Comparison of ENCODE assay signal across 8 cellular contexts in the genomic region with DNA sequence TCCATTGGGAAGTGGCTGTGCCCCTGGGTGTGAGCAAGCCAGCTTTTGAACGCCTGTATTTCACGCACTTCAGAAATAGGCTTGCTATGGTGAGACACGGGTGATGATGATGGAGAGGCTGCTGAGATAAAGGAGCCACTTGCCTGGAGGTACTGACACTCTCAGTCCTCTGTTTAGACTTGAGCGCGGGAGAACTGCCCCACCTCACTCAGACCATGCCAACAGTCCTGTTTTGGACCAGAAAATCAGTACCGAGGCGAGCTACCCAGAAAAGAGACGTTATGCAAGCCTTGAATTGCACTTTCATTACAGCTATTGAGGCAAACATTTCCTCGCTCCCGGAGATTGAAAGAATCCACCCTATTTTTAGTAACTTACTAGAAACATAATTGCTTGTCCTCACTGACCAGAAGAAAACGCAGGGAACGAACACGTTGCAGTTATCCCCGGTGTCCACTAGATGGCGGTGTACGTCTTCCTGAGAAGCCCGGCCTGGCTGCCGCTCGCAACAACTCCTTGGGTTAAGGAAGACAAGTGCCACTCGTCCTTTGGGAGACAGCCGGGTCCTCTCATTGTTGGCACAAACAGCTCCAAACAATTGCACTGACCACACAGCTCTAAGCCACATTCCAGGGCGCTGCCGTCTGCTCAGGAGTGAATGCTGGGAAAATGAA.
DNase-seq lines count a peak whose midpoint lies in the region; ATAC-seq and TF ChIP-seq lines count a peak whose summit lies in the region.

No MANE protein-coding gene starts in this region.

- H3K4me1 ChIP-seq in GM23338 (ENCODE audit: insufficient read depth) = peaks cover 31% of the 10 kb centered on the region
- peaks cover 43% of the 10 kb centered on the region for H3K4me1 ChIP-seq in SJSA1 (replicated peaks)
- peaks cover 11% of the 10 kb centered on the region for H3K4me1 ChIP-seq in osteoblast (ENCODE audit: insufficient read depth, low read length)
- H3K4me1 ChIP-seq in thoracic aorta (ENCODE audit: control insufficient read depth in 1 of 2, low read depth in 2 of 2) = peaks cover 0 to 10% of the 10 kb centered on the region in 2 donors

- intact Hi-C loops in activated naive CD4-positive, alpha-beta T cell treated with anti-CD3 and anti-CD28 coated beads for 36 hours (cut with micrococcal nuclease) = loop anchor here (1.0 kb wide), 1 partner anchor 163 kb away; no protein-coding TSS in a partner anchor

- H3K27ac Mint-ChIP-seq in GM23338 = no peak overlapping the region
- no peak overlapping the region for H3K27ac Mint-ChIP-seq in activated naive CD4-positive, alpha-beta T cell treated with anti-CD3 and anti-CD28 coated beads for 36 hours

- H3K9me2 ChIP-seq in GM23338 (ENCODE audit: insufficient read depth) = no peaks in the 10 kb centered on the region

- no peaks in the 10 kb centered on the region for H3F3A ChIP-seq in GM23338 (replicated peaks; ENCODE audit: low read depth)

- H3K9me3 Mint-ChIP-seq in GM23338 = peaks cover 11% of the 10 kb centered on the region; the same call in 2 of the 3 replicates
- H3K9me3 Mint-ChIP-seq in activated naive CD4-positive, alpha-beta T cell treated with anti-CD3 and anti-CD28 coated beads for 36 hours = no peaks in the 10 kb centered on the region

- peaks cover 34% of the 10 kb centered on the region for H3K4me1 Mint-ChIP-seq in GM23338
- peaks cover 4% of the 10 kb centered on the region for H3K4me1 Mint-ChIP-seq in activated naive CD4-positive, alpha-beta T cell treated with anti-CD3 and anti-CD28 coated beads for 36 hours (ENCODE audit: low read depth)

- H3K4me3 Mint-ChIP-seq in GM23338 = peak overlapping the region; percentile 20; the same call in 1 of the 3 replicates
- no peak overlapping the region for H3K4me3 Mint-ChIP-seq in activated naive CD4-positive, alpha-beta T cell treated with anti-CD3 and anti-CD28 coated beads for 36 hours

- DNase-seq in DMS53 (lab: John Stamatoyannopoulos, UW) (peak; percentile 86), GM23338 (ENCODE audit: low spot score) (peak; percentile 94), LNCaP clone FGC (ENCODE audit: low read depth) (peak; percentile 56), SJSA1 (ENCODE audit: low read depth in 1 of 2, low spot score in 2 of 2) (peak; percentile 96 to 98), glomerular endothelial cell (ENCODE audit: extremely low read depth, low read depth, low spot score) (peak; percentile 65), osteoblast (ENCODE audit: insufficient read length, low spot score, missing footprints) (peak; percentile 98), thoracic aorta (ENCODE audit: low spot score) (peak; percentile 21)
- peak; percentile 79 for DNase-seq in activated naive CD4-positive, alpha-beta T cell treated with anti-CD3 and anti-CD28 coated beads for 36 hours

- CTCF ChIA-PET in activated naive CD4-positive, alpha-beta T cell treated with anti-CD3 and anti-CD28 coated beads for 36 hours (lab: Charles Lee) = interaction anchor here (0.6 to 1.5 kb wide), 11 partner anchors 8 to 1426 kb away, joined by 3 to 11 read pairs (median 3); no protein-coding TSS in a partner anchor

- H3K27me3 Mint-ChIP-seq in GM23338 (ENCODE audit: insufficient read depth, low read depth, poor library complexity) = peaks cover 5% of the 10 kb centered on the region
- H3K27me3 Mint-ChIP-seq in activated naive CD4-positive, alpha-beta T cell treated with anti-CD3 and anti-CD28 coated beads for 36 hours (ENCODE audit: low read depth) = peaks cover 21% of the 10 kb centered on the region

- H3K4me3 ChIP-seq in GM23338 (no peak overlapping the region; the same call in 1 of the 2 replicates), LNCaP clone FGC (ENCODE audit: low read depth, low read length) (no peak overlapping the region), SJSA1 (peak overlapping the region; percentile 28), osteoblast (ENCODE audit: insufficient read depth, low read length) (peak overlapping the region; percentile 69), thoracic aorta (peak overlapping the region; percentile 58)

- H3K79me2 ChIP-seq in GM23338 (replicated peaks; ENCODE audit: insufficient read depth) (no peaks in the 10 kb centered on the region), osteoblast (ENCODE audit: insufficient read depth, low read length) (no peaks in the 10 kb centered on the region)

- H3K36me3 Mint-ChIP-seq in GM23338 (ENCODE audit: low read depth) = peaks cover 16% of the 10 kb centered on the region
- H3K36me3 Mint-ChIP-seq in activated naive CD4-positive, alpha-beta T cell treated with anti-CD3 and anti-CD28 coated beads for 36 hours (ENCODE audit: low read depth) = no peaks in the 10 kb centered on the region

- H3K36me3 ChIP-seq in GM23338 (ENCODE audit: insufficient read depth) (peaks cover 6% of the 10 kb centered on the region; the same call in 1 of the 2 replicates), SJSA1 (no peaks in the 10 kb centered on the region), osteoblast (ENCODE audit: insufficient read depth, low read length) (no peaks in the 10 kb centered on the region), thoracic aorta (no peaks in the 10 kb centered on the region)

- H3K27ac ChIP-seq in GM23338 (ENCODE audit: low read depth) (peak overlapping the region; percentile 22; the same call in 1 of the 2 replicates), SJSA1 (peak overlapping the region; percentile 98), osteoblast (ENCODE audit: low read depth, low read length) (no peak overlapping the region), thoracic aorta (no peak overlapping the region)

- ATAC-seq in GM23338 (peak; percentile 85), thoracic aorta (ENCODE audit: insufficient number of reproducible peaks, low FRiP score, low read depth) (peak; percentile 70)

- H3K9me3 ChIP-seq in SJSA1 (replicated peaks) (no peaks in the 10 kb centered on the region), osteoblast (ENCODE audit: low read depth, low read length) (no peaks in the 10 kb centered on the region), thoracic aorta (no peaks in the 10 kb centered on the region)

- H2AFZ ChIP-seq in GM23338 (peak overlapping the region; percentile 34; the same call in 1 of the 2 replicates), osteoblast (ENCODE audit: low read length) (peak overlapping the region; percentile 86)

- H3K27me3 ChIP-seq in GM23338 (ENCODE audit: insufficient read depth) = no peaks in the 10 kb centered on the region
- no peaks in the 10 kb centered on the region for H3K27me3 ChIP-seq in SJSA1 (replicated peaks)
- H3K27me3 ChIP-seq in osteoblast (ENCODE audit: insufficient read depth, low read length) = peaks cover 13% of the 10 kb centered on the region
- H3K27me3 ChIP-seq in thoracic aorta (replicated peaks; ENCODE audit: insufficient read depth) = no peaks in the 10 kb centered on the region

- peak overlapping the region; percentile 72 for H3K4me2 ChIP-seq in GM23338
- H3K4me2 ChIP-seq in osteoblast (ENCODE audit: insufficient read depth, low read length) = peak overlapping the region; percentile 93

- TF ChIP-seq CTCF in GM23338 (conservative IDR thresholded peaks at IDR 0.05; ENCODE audit: low read depth in 2 of 2) (peak; percentile 97 to 99), LNCaP clone FGC (IDR thresholded peaks at IDR 0.05; ENCODE audit: control insufficient read depth, extremely low read depth, insufficient read depth) (peak; percentile 91), osteoblast (IDR thresholded peaks at IDR 0.05; ENCODE audit: extremely low read depth, low read depth, low read length) (peak; percentile 97), thoracic aorta (IDR thresholded peaks at IDR 0.05) (peak; percentile 89)

- H4K20me1 ChIP-seq in GM23338 (replicated peaks; ENCODE audit: insufficient read depth) (no peaks in the 10 kb centered on the region), osteoblast (ENCODE audit: insufficient read depth, low read length) (no peaks in the 10 kb centered on the region)

TF ChIP-seq in GM23338, 12 proteins besides CTCF, POLR2A, EP300 and RAD21 (continues in another document):
- TF ChIP-seq POLR2AphosphoS5 (IDR thresholded peaks at IDR 0.05; ENCODE audit: low read depth) (no peak), EZH2phosphoT487 (IDR thresholded peaks at IDR 0.05; ENCODE audit: unreplicated experiment) (no peak), ZNF331 (CRISPR knock-in tag; IDR thresholded peaks at IDR 0.05; ENCODE audit: low read depth) (no peak), CREB1 (CRISPR knock-in tag; IDR thresholded peaks at IDR 0.05; ENCODE audit: low read depth) (no peak)
- TF ChIP-seq, protein P1, sequence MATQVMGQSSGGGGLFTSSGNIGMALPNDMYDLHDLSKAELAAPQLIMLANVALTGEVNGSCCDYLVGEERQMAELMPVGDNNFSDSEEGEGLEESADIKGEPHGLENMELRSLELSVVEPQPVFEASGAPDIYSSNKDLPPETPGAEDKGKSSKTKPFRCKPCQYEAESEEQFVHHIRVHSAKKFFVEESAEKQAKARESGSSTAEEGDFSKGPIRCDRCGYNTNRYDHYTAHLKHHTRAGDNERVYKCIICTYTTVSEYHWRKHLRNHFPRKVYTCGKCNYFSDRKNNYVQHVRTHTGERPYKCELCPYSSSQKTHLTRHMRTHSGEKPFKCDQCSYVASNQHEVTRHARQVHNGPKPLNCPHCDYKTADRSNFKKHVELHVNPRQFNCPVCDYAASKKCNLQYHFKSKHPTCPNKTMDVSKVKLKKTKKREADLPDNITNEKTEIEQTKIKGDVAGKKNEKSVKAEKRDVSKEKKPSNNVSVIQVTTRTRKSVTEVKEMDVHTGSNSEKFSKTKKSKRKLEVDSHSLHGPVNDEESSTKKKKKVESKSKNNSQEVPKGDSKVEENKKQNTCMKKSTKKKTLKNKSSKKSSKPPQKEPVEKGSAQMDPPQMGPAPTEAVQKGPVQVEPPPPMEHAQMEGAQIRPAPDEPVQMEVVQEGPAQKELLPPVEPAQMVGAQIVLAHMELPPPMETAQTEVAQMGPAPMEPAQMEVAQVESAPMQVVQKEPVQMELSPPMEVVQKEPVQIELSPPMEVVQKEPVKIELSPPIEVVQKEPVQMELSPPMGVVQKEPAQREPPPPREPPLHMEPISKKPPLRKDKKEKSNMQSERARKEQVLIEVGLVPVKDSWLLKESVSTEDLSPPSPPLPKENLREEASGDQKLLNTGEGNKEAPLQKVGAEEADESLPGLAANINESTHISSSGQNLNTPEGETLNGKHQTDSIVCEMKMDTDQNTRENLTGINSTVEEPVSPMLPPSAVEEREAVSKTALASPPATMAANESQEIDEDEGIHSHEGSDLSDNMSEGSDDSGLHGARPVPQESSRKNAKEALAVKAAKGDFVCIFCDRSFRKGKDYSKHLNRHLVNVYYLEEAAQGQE (IDR thresholded peaks at IDR 0.05; ENCODE audit: unreplicated experiment) = no peak

Comparison
In these comparisons a context has a peak if more than half of its experiments do, and no peak if none do; other contexts are left out.
1. DNase-seq: peak in every context shown above with its lines; median percentile 98 in osteoblast; 97 in SJSA1; 94 in GM23338; 86 in DMS53; 79 in activated naive CD4-positive, alpha-beta T cell treated with anti-CD3 and anti-CD28 coated beads for 36 hours; 65 in glomerular endothelial cell; 56 in LNCaP clone FGC; 21 in thoracic aorta.
2. H3K27ac ChIP-seq: peak in GM23338 (single experiment) and SJSA1 (single experiment); none in osteoblast (single experiment) and thoracic aorta (0 of 2).
3. H3K4me3 ChIP-seq: peak in SJSA1 (single experiment), osteoblast (single experiment) and thoracic aorta (single experiment); none in GM23338 (single experiment) and LNCaP clone FGC (single experiment).
4. Peak in every context shown above with its lines, with median percentiles within 50 percentile points of each other: CTCF ChIP-seq.